ENCODE assay signal across 18 cellular contexts in genomic region chr3:128502712-128503111, GRCh38. TPM values are rescaled to one million over a fixed set of nuclear protein-coding genes. Genes with fewer than 3 reads are reported as not detected.
DNase-seq lines count a peak whose midpoint lies in the region; ATAC-seq, FAIRE-seq and TF ChIP-seq lines count a peak whose summit lies in the region.
"Had no signal": no experiment of that assay in that cellular context is flagged by ENCODE, and none has a peak within 500 bp of the region (broad histone marks: within the 10 kb centered on the region; RNA-seq: fewer than 3 reads in every experiment).

No MANE protein-coding gene starts in this region.

- no peak overlapping the region for H3K4me2 ChIP-seq in HepG2 (ENCODE audit: low read depth, low read length)
- H3K4me2 ChIP-seq: BLaER1, GM23338 had no signal

- TF ChIP-seq EP300 in HepG2 (IDR thresholded peaks at IDR 0.05; ENCODE audit: low read depth in 2 of 2, low read length in 2 of 2) (no peak), HepG2 (CRISPR knock-in tag; IDR thresholded peaks at IDR 0.05; ENCODE audit: borderline replicate concordance) (no peak)

- no peaks in the 10 kb centered on the region for H3K79me2 ChIP-seq in HepG2 (ENCODE audit: insufficient read depth, low read length)

- H3K36me3 ChIP-seq in HEK293 (ENCODE audit: control insufficient read depth in 2 of 2, insufficient read depth in 1 of 2, low read length in 2 of 2): peaks cover 0 to 21% of the 10 kb centered on the region in 2 experiments; a peak in 1 of 3 replicates
- 0 out of 5 replicates have a peak, but pooled peaks cover 0 to 1% of the 10 kb centered on the region in 2 experiments for H3K36me3 ChIP-seq in HepG2 (replicated peaks in 1 of 2; ENCODE audit: control insufficient read depth in 1 of 2, insufficient read depth in 2 of 2, low read length in 2 of 2)
- H3K36me3 ChIP-seq in testis (ENCODE audit: low read depth, missing control alignments): no peaks in the 10 kb centered on the region
- H3K36me3 ChIP-seq in tibial artery: no peaks in the 10 kb centered on the region
- H3K36me3 ChIP-seq: BLaER1 had no signal

- no peak overlapping the region for H3K27ac ChIP-seq in HEK293 (ENCODE audit: extremely low read depth, low read depth, low read length)
- no peak overlapping the region for H3K27ac ChIP-seq in HepG2 (ENCODE audit: extremely low read length, insufficient read depth, low read length)
- H3K27ac ChIP-seq in testis: no peak overlapping the region
- H3K27ac ChIP-seq in tibial artery: no peak overlapping the region
- H3K27ac ChIP-seq: BLaER1 had no signal

- CTCF ChIA-PET in HEK293 (lab: Yijun Ruan, JAX) (interaction anchor here (0.6 to 0.7 kb wide), 2 partner anchors 32 to 77 kb away, joined by 3 to 5 read pairs; no protein-coding TSS in a partner anchor), HepG2 (lab: Yijun Ruan, JAX; ENCODE audit: low intra/inter-chr PET ratio, low total read pairs) (no interaction called here)

- 0 out of 2 replicates have a peak, but pooled peaks cover 6% of the 10 kb centered on the region for H4K20me1 ChIP-seq in HepG2 (ENCODE audit: insufficient read depth, low read length)
- H4K20me1 ChIP-seq: BLaER1 had no signal

- H3K9me3 ChIP-seq in HEK293 (ENCODE audit: control insufficient read depth, insufficient read depth, low read depth, low read length) (no peaks in the 10 kb centered on the region), HepG2 (ENCODE audit: low read length) (no peaks in the 10 kb centered on the region), testis (no peaks in the 10 kb centered on the region), tibial artery (peaks cover 0 to 3% (median 0%) of the 10 kb centered on the region in 3 donors)

- no peak for TF ChIP-seq POLR2A in HepG2 (IDR thresholded peaks at IDR 0.05; ENCODE audit: insufficient read depth in 1 of 2, low read depth in 2 of 2, low read length in 2 of 2)
- TF ChIP-seq POLR2A in testis (IDR thresholded peaks at IDR 0.05): no peak

- no peak overlapping the region for H3K9ac ChIP-seq in HepG2 (ENCODE audit: insufficient read depth, low read depth, low read length)
- H3K9ac ChIP-seq: BLaER1 had no signal

- DNase-seq in activated CD8-positive, alpha-beta memory T cell treated with anti-CD3 and anti-CD28 coated beads, Interleukin-2, amount 50 U/mL, for 48 hours: peak; percentile 29
- DNase-seq in activated CD8-positive, alpha-beta memory T cell treated with anti-CD3 and anti-CD28 coated beads, Interleukin-2, amount 50 U/mL, for 4 hours: no peak
- no peak for DNase-seq in HepG2 (ENCODE audit: low spot score)
- DNase-seq in testis: peak; percentile 5
- no peak for DNase-seq in NCI-H69 (lab: John Stamatoyannopoulos, UW)
- no peak for DNase-seq in tibial artery
- DNase-seq: AML-193; CD8-positive, alpha-beta memory T cell; DMS79; HFFc6 had no signal

- H3K4me1 ChIP-seq in HEK293 (ENCODE audit: control insufficient read depth, insufficient read depth, low read length): no peaks in the 10 kb centered on the region
- no peaks in the 10 kb centered on the region for H3K4me1 ChIP-seq in HepG2 (ENCODE audit: insufficient read depth, low read length)
- H3K4me1 ChIP-seq in testis: no peaks in the 10 kb centered on the region
- H3K4me1 ChIP-seq in tibial artery: peaks cover 0 to 5% (median 2%) of the 10 kb centered on the region in 4 donors
- H3K4me1 ChIP-seq: BLaER1 had no signal

- WGBS in HepG2 (ENCODE audit: low lambda C conversion rate): 72% methylated on average over 5 of the region's 5 CpGs
- 89 to 90% methylated on average over 5 of the region's 5 CpGs for WGBS in testis, 2 donors

- POLR2A ChIA-PET in HEK293 (lab: Yijun Ruan, JAX) (no interaction called here), HepG2 (lab: Yijun Ruan, JAX) (no interaction called here)

- BruUV-seq in HepG2 (replicated peaks; lab: Mats Ljungman, UMichigan): no TSS peak

- TF ChIP-seq RAD21 in HepG2 (CRISPR knock-in tag; IDR thresholded peaks at IDR 0.05): no peak

- ATAC-seq in HepG2 (no peak), esophagus mucosa (no peak)
- ATAC-seq: GM12878 had no signal

- intact Hi-C loops in HepG2 (cut with micrococcal nuclease; ENCODE audit: unreplicated experiment) (no loop called here), testis (cut with DNase I; ENCODE audit: low total_unique reads) (no loop called here), tibial artery (cut with DNase I; ENCODE audit: low total_unique reads) (no loop called here)

- FAIRE-seq in HepG2 (lab: Jason Lieb, UNC): no peak
- FAIRE-seq: GM12878 had no signal

- H3K27me3 ChIP-seq in HepG2 (ENCODE audit: control insufficient read depth in 1 of 2, insufficient read depth in 2 of 2, low read length in 2 of 2): no peaks in the 10 kb centered on the region
- no peaks in the 10 kb centered on the region for H3K27me3 ChIP-seq in testis
- peaks cover 0 to 84% of the 10 kb centered on the region in 2 donors for H3K27me3 ChIP-seq in tibial artery

- TF ChIP-seq CTCF in HEK293 (tag by site-specific recombination; IDR thresholded peaks at IDR 0.05): no peak
- TF ChIP-seq CTCF in HepG2 (CRISPR knock-in tag; IDR thresholded peaks at IDR 0.05): no peak
- TF ChIP-seq CTCF in testis (IDR thresholded peaks at IDR 0.05): no peak
- TF ChIP-seq CTCF in tibial artery (IDR thresholded peaks at IDR 0.05): no peak

- in situ Hi-C loops in HepG2 (cut with HindIII; ENCODE audit: extremely low pct_ligation_motif_present, low pct_unique_long_range_greater_than_20kb): no loop called here

- no peak overlapping the region for H2AFZ ChIP-seq in HepG2 (ENCODE audit: low read length)
- H2AFZ ChIP-seq: GM23338 had no signal

- H3K4me3 ChIP-seq in HEK293 (ENCODE audit: low read depth, low read length) (no peak overlapping the region), HepG2 (replicated peaks in 1 of 3; ENCODE audit: insufficient read depth in 1 of 3, low read depth in 2 of 3, low read length in 3 of 3) (no peak overlapping the region), testis (no peak overlapping the region), tibial artery (no peak overlapping the region)
- H3K4me3 ChIP-seq: BLaER1, GM12878, GM23338 had no signal

TF ChIP-seq in HEK293, 187 proteins besides CTCF, POLR2A, EP300 and RAD21 (continues in another document):
- TF ChIP-seq SP3 (tag by site-specific recombination; IDR thresholded peaks at IDR 0.05) (no peak), ZBTB8A (tag by site-specific recombination; IDR thresholded peaks at IDR 0.05) (no peak)

TF ChIP-seq in HepG2, 621 proteins besides CTCF, POLR2A, EP300 and RAD21 (continues in another document):
- no peak for TF ChIP-seq PHF5A (CRISPR knock-in tag; IDR thresholded peaks at IDR 0.05; ENCODE audit: low read depth, unreplicated experiment)

RNA-seq across cellular contexts. Expression of gene GATA2, which starts 9.7 kb away (rescaled TPM):
- total RNA-seq in HepG2 (2016; rRNA removed; fragmentation: Illumina TruSeq; extraction: Trizol) (4.7 and 6.2 TPM in 2 replicates), testis (10 to 100 TPM; 11.9 to 13.5 TPM), esophagus mucosa (1.1 TPM)
- 1.6 and 1.7 TPM in 2 replicates for total RNA-seq in HepG2 (2016; cell fraction: cytosol; rRNA removed; fragmentation: Illumina TruSeq; extraction: Trizol; ENCODE audit: low read depth)
- total RNA-seq in HepG2 (2016; cell fraction: insoluble cytoplasmic fraction; rRNA removed; fragmentation: Illumina TruSeq; extraction: Trizol): 3.4 and 6.3 TPM in 2 replicates
- 4.7 and 5.3 TPM in 2 replicates for total RNA-seq in HepG2 (2016; cell fraction: membrane; rRNA removed; fragmentation: Illumina TruSeq; extraction: Trizol)
- 5.3 and 7.2 TPM in 2 replicates for total RNA-seq in HepG2 (2016; cell fraction: nucleus; rRNA removed; fragmentation: Illumina TruSeq; extraction: Trizol)
- polyA plus RNA-seq in HepG2 (2011; rRNA removed) (3.4 and 3.5 TPM in 2 replicates), testis (ENCODE audit: insufficient read depth, low read depth, low replicate concordance) (6.6 TPM)
- 2.0 and 3.5 TPM in 2 replicates for polyA plus RNA-seq in HepG2 (2011; cell fraction: cytosol; rRNA removed)
- 9.7 and 17.3 TPM in 2 replicates for polyA plus RNA-seq in HepG2 (2011; cell fraction: nucleus; rRNA removed)
- 2.2 and 2.3 TPM in 2 replicates for polyA plus RNA-seq in HepG2 (2012)
- polyA plus RNA-seq in HepG2 (2016; cell fraction: cytosol; fragmentation: Illumina TruSeq; extraction: Trizol; ENCODE audit: low read depth): 1.4 and 2.2 TPM in 2 replicates
- 9.5 and 11.1 TPM in 2 replicates for polyA plus RNA-seq in HepG2 (2016; cell fraction: insoluble cytoplasmic fraction; fragmentation: Illumina TruSeq; extraction: Trizol; ENCODE audit: low read depth)
- 4.3 and 4.5 TPM in 2 replicates for polyA plus RNA-seq in HepG2 (2016; cell fraction: membrane; fragmentation: Illumina TruSeq; extraction: Trizol; ENCODE audit: low read depth)
- polyA plus RNA-seq in HepG2 (2016; cell fraction: nucleus; fragmentation: Illumina TruSeq; extraction: Trizol; ENCODE audit: insufficient read depth, low read depth): 16.4 and 19.9 TPM in 2 replicates
- polyA minus RNA-seq in HepG2 (2011; rRNA and poly(A)+ RNA removed; ENCODE audit: low replicate concordance): 4.7 and 24.9 TPM in 2 replicates
- 3.4 and 3.9 TPM in 2 replicates for polyA minus RNA-seq in HepG2 (2011; cell fraction: cytosol; rRNA and poly(A)+ RNA removed)
- polyA minus RNA-seq in HepG2 (2011; cell fraction: nucleus; rRNA and poly(A)+ RNA removed): 1.2 and 5.0 TPM in 2 replicates
- total RNA-seq: CD8-positive, alpha-beta memory T cell had no signal
- polyA plus RNA-seq: CD8-positive, alpha-beta memory T cell; GM12878 had no signal

RNA-seq across cellular contexts. Expression of gene DNAJB8, which starts 36.0 kb away (rescaled TPM):
- not detected in 2 replicates for total RNA-seq in HepG2 (2016; rRNA removed; fragmentation: Illumina TruSeq; extraction: Trizol)
- not detected in 2 replicates for total RNA-seq in HepG2 (2016; cell fraction: cytosol; rRNA removed; fragmentation: Illumina TruSeq; extraction: Trizol; ENCODE audit: low read depth)
- total RNA-seq in HepG2 (2016; cell fraction: insoluble cytoplasmic fraction; rRNA removed; fragmentation: Illumina TruSeq; extraction: Trizol): not detected in 2 replicates
- total RNA-seq in HepG2 (2016; cell fraction: membrane; rRNA removed; fragmentation: Illumina TruSeq; extraction: Trizol): not detected in 2 replicates
- total RNA-seq in HepG2 (2016; cell fraction: nucleus; rRNA removed; fragmentation: Illumina TruSeq; extraction: Trizol): not detected in 2 replicates
- not detected in 2 replicates for polyA plus RNA-seq in HepG2 (2011; rRNA removed)
- not detected in 2 replicates for polyA plus RNA-seq in HepG2 (2011; cell fraction: cytosol; rRNA removed)
- polyA plus RNA-seq in HepG2 (2011; cell fraction: nucleus; rRNA removed): not detected in 2 replicates
- not detected in 2 replicates for polyA plus RNA-seq in HepG2 (2012)
- not detected in 2 replicates for polyA plus RNA-seq in HepG2 (2016; cell fraction: cytosol; fragmentation: Illumina TruSeq; extraction: Trizol; ENCODE audit: low read depth)
- not detected in 2 replicates for polyA plus RNA-seq in HepG2 (2016; cell fraction: insoluble cytoplasmic fraction; fragmentation: Illumina TruSeq; extraction: Trizol; ENCODE audit: low read depth)
- not detected in 2 replicates for polyA plus RNA-seq in HepG2 (2016; cell fraction: membrane; fragmentation: Illumina TruSeq; extraction: Trizol; ENCODE audit: low read depth)
- polyA plus RNA-seq in HepG2 (2016; cell fraction: nucleus; fragmentation: Illumina TruSeq; extraction: Trizol; ENCODE audit: insufficient read depth, low read depth): not detected in 2 replicates
- polyA minus RNA-seq in HepG2 (2011; rRNA and poly(A)+ RNA removed; ENCODE audit: low replicate concordance): not detected in 2 replicates
- not detected in 2 replicates for polyA minus RNA-seq in HepG2 (2011; cell fraction: cytosol; rRNA and poly(A)+ RNA removed)
- not detected in 2 replicates for polyA minus RNA-seq in HepG2 (2011; cell fraction: nucleus; rRNA and poly(A)+ RNA removed)
- total RNA-seq in testis: 10 to 100 TPM; 18.3 to 46.0 TPM
- 75.0 TPM for polyA plus RNA-seq in testis (ENCODE audit: insufficient read depth, low read depth, low replicate concordance)
- not detected for total RNA-seq in esophagus mucosa
- total RNA-seq: CD8-positive, alpha-beta memory T cell; G401; GM12878; GM23338; H7; HFFc6; HT1080 had no signal
- polyA plus RNA-seq: CD8-positive, alpha-beta memory T cell; GM12878; GM23338 had no signal

Comparison
In these comparisons a context has a peak if more than half of its experiments do, and no peak if none do; other contexts are left out.
1. DNase-seq: peak in activated CD8-positive, alpha-beta memory T cell treated with anti-CD3 and anti-CD28 coated beads, Interleukin-2, amount 50 U/mL, for 48 hours (single experiment) and testis (single experiment); none in activated CD8-positive, alpha-beta memory T cell treated with anti-CD3 and anti-CD28 coated beads, Interleukin-2, amount 50 U/mL, for 4 hours (single experiment), HepG2 (single experiment), NCI-H69 (single experiment) and tibial artery (0 of 2).
2. RNA of gene DNAJB8, which starts 36.0 kb away (total RNA-seq): 18.3 to 46.0 TPM in testis; not detected in HepG2 and not detected in esophagus mucosa (single experiment); every median in the first group is over 10 times any median in the second.